In the genomic region with DNA sequence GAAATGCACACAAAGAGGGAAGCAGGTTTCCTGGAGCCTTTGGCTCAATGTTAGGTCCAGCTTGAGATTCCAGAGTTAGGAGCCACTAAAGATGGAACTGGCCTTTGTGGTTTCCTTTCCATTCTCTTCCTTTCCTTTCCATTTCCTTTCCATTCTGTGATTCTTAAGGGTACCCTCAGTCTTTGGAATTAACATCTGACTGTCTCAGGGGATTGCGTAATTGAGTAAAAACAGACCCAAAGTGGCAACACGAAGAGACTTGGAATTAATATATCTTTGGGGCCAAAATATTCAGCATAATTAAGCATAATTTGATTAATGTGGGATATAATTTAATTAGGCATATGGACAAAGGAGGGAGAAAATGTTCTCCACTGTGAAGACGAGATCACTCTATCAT, we compare ENCODE assay signal across 4 cellular contexts.
TF ChIP-seq lines count a peak whose summit lies in the region.

No MANE protein-coding gene starts in this region.

TF ChIP-seq in SK-N-SH treated with all-trans-retinoic acid at 6 μM for 48 hours, 23 proteins besides CTCF, POLR2A, EP300 and RAD21 (continues in another document):
- TF ChIP-seq TCF4 (CRISPR knock-in tag; IDR thresholded peaks at IDR 0.05; ENCODE audit: borderline replicate concordance), result peak; percentile 44; the same call in 1 of the 2 replicates
- TF ChIP-seq ZFP3 (CRISPR knock-in tag; IDR thresholded peaks at IDR 0.05), result peak; percentile 73; the same call in 1 of the 2 replicates
- TF ChIP-seq ISL1 (CRISPR knock-in tag; IDR thresholded peaks at IDR 0.05), result peak; percentile 86
- TF ChIP-seq GLIS3 (CRISPR knock-in tag; IDR thresholded peaks at IDR 0.05), result peak; percentile 67; the same call in 1 of the 2 replicates
- TF ChIP-seq, protein P1, sequence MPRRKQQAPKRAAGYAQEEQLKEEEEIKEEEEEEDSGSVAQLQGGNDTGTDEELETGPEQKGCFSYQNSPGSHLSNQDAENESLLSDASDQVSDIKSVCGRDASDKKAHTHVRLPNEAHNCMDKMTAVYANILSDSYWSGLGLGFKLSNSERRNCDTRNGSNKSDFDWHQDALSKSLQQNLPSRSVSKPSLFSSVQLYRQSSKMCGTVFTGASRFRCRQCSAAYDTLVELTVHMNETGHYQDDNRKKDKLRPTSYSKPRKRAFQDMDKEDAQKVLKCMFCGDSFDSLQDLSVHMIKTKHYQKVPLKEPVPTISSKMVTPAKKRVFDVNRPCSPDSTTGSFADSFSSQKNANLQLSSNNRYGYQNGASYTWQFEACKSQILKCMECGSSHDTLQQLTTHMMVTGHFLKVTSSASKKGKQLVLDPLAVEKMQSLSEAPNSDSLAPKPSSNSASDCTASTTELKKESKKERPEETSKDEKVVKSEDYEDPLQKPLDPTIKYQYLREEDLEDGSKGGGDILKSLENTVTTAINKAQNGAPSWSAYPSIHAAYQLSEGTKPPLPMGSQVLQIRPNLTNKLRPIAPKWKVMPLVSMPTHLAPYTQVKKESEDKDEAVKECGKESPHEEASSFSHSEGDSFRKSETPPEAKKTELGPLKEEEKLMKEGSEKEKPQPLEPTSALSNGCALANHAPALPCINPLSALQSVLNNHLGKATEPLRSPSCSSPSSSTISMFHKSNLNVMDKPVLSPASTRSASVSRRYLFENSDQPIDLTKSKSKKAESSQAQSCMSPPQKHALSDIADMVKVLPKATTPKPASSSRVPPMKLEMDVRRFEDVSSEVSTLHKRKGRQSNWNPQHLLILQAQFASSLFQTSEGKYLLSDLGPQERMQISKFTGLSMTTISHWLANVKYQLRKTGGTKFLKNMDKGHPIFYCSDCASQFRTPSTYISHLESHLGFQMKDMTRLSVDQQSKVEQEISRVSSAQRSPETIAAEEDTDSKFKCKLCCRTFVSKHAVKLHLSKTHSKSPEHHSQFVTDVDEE (CRISPR knock-in tag; IDR thresholded peaks at IDR 0.05), result no peak
- no peak; the same call in 1 of the 2 replicates for TF ChIP-seq ZNF565 (CRISPR knock-in tag; conservative IDR thresholded peaks at IDR 0.05; ENCODE audit: low read depth)
- TF ChIP-seq ZNF70 (CRISPR knock-in tag; IDR thresholded peaks at IDR 0.05), result 0 out of 2 replicates have a peak, but pooled peaks have one; percentile 6

TF ChIP-seq in SK-N-SH, 30 proteins besides CTCF, POLR2A, EP300 and RAD21:
- no peak for TF ChIP-seq FOXM1 (IDR thresholded peaks at IDR 0.05; ENCODE audit: low read depth)
TF ChIP-seq in SK-N-SH: peak in this region for 0.

TF ChIP-seq in IMR-90, 13 proteins besides CTCF, POLR2A, EP300 and RAD21:
- peak; percentile 92 for TF ChIP-seq CEBPB (IDR thresholded peaks at IDR 0.05; ENCODE audit: low read depth, low read length)
- TF ChIP-seq, protein P2, sequence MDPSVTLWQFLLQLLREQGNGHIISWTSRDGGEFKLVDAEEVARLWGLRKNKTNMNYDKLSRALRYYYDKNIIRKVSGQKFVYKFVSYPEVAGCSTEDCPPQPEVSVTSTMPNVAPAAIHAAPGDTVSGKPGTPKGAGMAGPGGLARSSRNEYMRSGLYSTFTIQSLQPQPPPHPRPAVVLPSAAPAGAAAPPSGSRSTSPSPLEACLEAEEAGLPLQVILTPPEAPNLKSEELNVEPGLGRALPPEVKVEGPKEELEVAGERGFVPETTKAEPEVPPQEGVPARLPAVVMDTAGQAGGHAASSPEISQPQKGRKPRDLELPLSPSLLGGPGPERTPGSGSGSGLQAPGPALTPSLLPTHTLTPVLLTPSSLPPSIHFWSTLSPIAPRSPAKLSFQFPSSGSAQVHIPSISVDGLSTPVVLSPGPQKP (IDR thresholded peaks at IDR 0.05; ENCODE audit: borderline replicate concordance, low read depth, low read length), result no peak
- no peak for TF ChIP-seq MAZ (IDR thresholded peaks at IDR 0.05; ENCODE audit: borderline replicate concordance, low read depth, low read length)

TF ChIP-seq in K562, 482 proteins besides CTCF, POLR2A, EP300 and RAD21:
- peak; percentile 91 for TF ChIP-seq CEBPB (tag; IDR thresholded peaks at IDR 0.05)
- TF ChIP-seq, protein P3, sequence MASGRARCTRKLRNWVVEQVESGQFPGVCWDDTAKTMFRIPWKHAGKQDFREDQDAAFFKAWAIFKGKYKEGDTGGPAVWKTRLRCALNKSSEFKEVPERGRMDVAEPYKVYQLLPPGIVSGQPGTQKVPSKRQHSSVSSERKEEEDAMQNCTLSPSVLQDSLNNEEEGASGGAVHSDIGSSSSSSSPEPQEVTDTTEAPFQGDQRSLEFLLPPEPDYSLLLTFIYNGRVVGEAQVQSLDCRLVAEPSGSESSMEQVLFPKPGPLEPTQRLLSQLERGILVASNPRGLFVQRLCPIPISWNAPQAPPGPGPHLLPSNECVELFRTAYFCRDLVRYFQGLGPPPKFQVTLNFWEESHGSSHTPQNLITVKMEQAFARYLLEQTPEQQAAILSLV (tag; IDR thresholded peaks at IDR 0.05), result 0 out of 2 replicates have a peak, but pooled peaks have one; percentile 43
- TF ChIP-seq CEBPG (CRISPR knock-in tag; IDR thresholded peaks at IDR 0.05), result peak; percentile 46; the same call in 1 of the 2 replicates
- peak; percentile 62 to 91 for TF ChIP-seq CEBPG (tag; conservative IDR thresholded peaks at IDR 0.05 in 1 of 2, IDR thresholded peaks at IDR 0.05 in 1 of 2)
- no peak for TF ChIP-seq CBX2 (IDR thresholded peaks at IDR 0.05; ENCODE audit: insufficient read depth, low read length, poor library complexity, severe bottlenecking)
- TF ChIP-seq ZNF263 (CRISPR knock-in tag; IDR thresholded peaks at IDR 0.05; ENCODE audit: borderline replicate concordance), result no peak
